Comparison of ENCODE assay signal across 14 cellular contexts in genomic region chr21:37829043-37829442, GRCh38.
DNase-seq lines count a peak whose midpoint lies in the region; ATAC-seq and TF ChIP-seq lines count a peak whose summit lies in the region.
"Had no signal": no experiment of that assay in that cellular context is flagged by ENCODE, and none has a peak within 500 bp of the region (broad histone marks: within the 10 kb centered on the region; RNA-seq: fewer than 3 reads in every experiment).

No MANE protein-coding gene starts in this region.

- DNase-seq in DMS153 treated with DMSO at 0.1 percent for 48 hours (lab: John Stamatoyannopoulos, UW; ENCODE audit: unreplicated experiment) (peak; percentile 54), NCI-H1694 (lab: John Stamatoyannopoulos, UW) (peak; percentile 96), SHP77 treated with DMSO at 0.1 percent for 48 hours (lab: John Stamatoyannopoulos, UW) (peak; percentile 49), mucosa of descending colon (peak; percentile 38 to 70 (median 48)), activated gamma-delta T cell (lab: John Stamatoyannopoulos, UW) (no peak), A673 (ENCODE audit: low spot score) (no peak), GOT3 (lab: John Stamatoyannopoulos, UW) (no peak)
- DNase-seq: activated B cell treated with CpG ODN at 0.5 μM for 24 hours; activated naive CD4-positive, alpha-beta T cell treated with anti-CD3 and anti-CD28 coated beads, Interleukin-2, amount 10 ng/mL, durations not matched to agents 7 days and 5 days; BE2C; NCI-H1105; stimulated activated CD4-positive, alpha-beta T cell treated with anti-CD3 and anti-CD28 coated beads, Interleukin-2, amount 100 ng/mL, for 48 hours had no signal

- H3K4me1 ChIP-seq in mucosa of descending colon (ENCODE audit: low read depth) (peaks cover 27% of the 10 kb centered on the region), A673 (ENCODE audit: insufficient read depth, low read length, poor library complexity, severe bottlenecking) (no peaks in the 10 kb centered on the region)
- H3K4me1 ChIP-seq: BE2C, HAP-1 had no signal

- CTCF ChIA-PET in A673 (lab: Charles Lee): no interaction called here

- H3K27ac ChIP-seq in A673 (ENCODE audit: low read depth, low read length, poor library complexity, severe bottlenecking): no peak overlapping the region

- ATAC-seq in mucosa of descending colon: peak; percentile 53
- ATAC-seq in HG02678 (IDR thresholded peaks at IDR 0.05; ENCODE audit: unreplicated experiment): no peak

- H3K27me3 ChIP-seq in A673 (replicated peaks; ENCODE audit: insufficient read depth, low read depth, low read length, poor library complexity): peaks cover 70% of the 10 kb centered on the region

- POLR2A ChIA-PET in A673 (lab: Charles Lee; ENCODE audit: low non-redundant PET): no interaction called here

- TF ChIP-seq CTCF in mucosa of descending colon (IDR thresholded peaks at IDR 0.05) (no peak), A673 (conservative IDR thresholded peaks at IDR 0.05; ENCODE audit: low read depth, low read length) (no peak)

- no peaks in the 10 kb centered on the region for H3K36me3 ChIP-seq in mucosa of descending colon (ENCODE audit: low read depth)
- no peaks in the 10 kb centered on the region for H3K36me3 ChIP-seq in A673 (ENCODE audit: insufficient read depth, low read length, poor library complexity, severe bottlenecking)
- H3K36me3 ChIP-seq: BE2C, HAP-1 had no signal

- H3K4me3 ChIP-seq in mucosa of descending colon (no peak overlapping the region), A673 (ENCODE audit: low read depth, low read length, poor library complexity, severe bottlenecking) (no peak overlapping the region)
- H3K4me3 ChIP-seq: HAP-1 had no signal

- intact Hi-C loops in mucosa of descending colon (cut with DNase I, micrococcal nuclease) (no loop called here), A673 (cut with micrococcal nuclease; ENCODE audit: unreplicated experiment) (no loop called here)

- no TSS peak for BruUV-seq in A673 (replicated peaks; lab: Mats Ljungman, UMichigan)

- H3K9me3 ChIP-seq in mucosa of descending colon (no peaks in the 10 kb centered on the region), A673 (ENCODE audit: low read depth, low read length, poor library complexity, severe bottlenecking) (no peaks in the 10 kb centered on the region)
- H3K9me3 ChIP-seq: BE2C, HAP-1 had no signal

Comparison
In these comparisons a context has a peak if more than half of its experiments do, and no peak if none do; other contexts are left out.
1. DNase-seq: peak in DMS153 treated with DMSO at 0.1 percent for 48 hours (single experiment), NCI-H1694 (single experiment), SHP77 treated with DMSO at 0.1 percent for 48 hours (single experiment) and mucosa of descending colon (3 of 3); none in activated gamma-delta T cell (single experiment), A673 (single experiment) and GOT3 (single experiment).